ENCODE assay signal across 9 cellular contexts in genomic region chr2:171279983-171280790, GRCh38.
"Had no signal": no experiment of that assay in that cellular context is flagged by ENCODE, and none has a peak within 500 bp of the region (broad histone marks: within the 10 kb centered on the region; RNA-seq: fewer than 3 reads in every experiment).

No MANE protein-coding gene starts in this region.

- DNase-seq: activated CD4-positive, alpha-beta memory T cell treated with anti-CD3 and anti-CD28 coated beads for 36 hours; activated effector memory CD4-positive, alpha-beta T cell treated with anti-CD3 and anti-CD28 coated beads, Interleukin-2, amount 50 U/mL, for 16 hours; activated naive CD8-positive, alpha-beta T cell treated with anti-CD3 and anti-CD28 coated beads for 36 hours; activated T-cell treated with anti-CD3 and anti-CD28 coated beads, Interleukin-2, amount 50 U/mL, for 4 hours; left cardiac atrium; lower lobe of right lung; right cardiac atrium; stimulated activated naive B cell treated with anti-CD40 and anti-IgM and Interleukin-4, amounts not matched to agents 10 μg/mL and 1 μg/mL and 100 μg/mL, for 72 hours; transverse colon had no signal

- ATAC-seq: activated T-cell treated with anti-CD3 and anti-CD28 coated beads, Interleukin-2, amount 50 U/mL, for 4 hours; left cardiac atrium; lower lobe of right lung; right cardiac atrium; stimulated activated naive B cell treated with anti-CD40 and anti-IgM and Interleukin-4, amounts not matched to agents 10 μg/mL and 1 μg/mL and 100 μg/mL, for 72 hours had no signal
